8 cellular contexts compared by ENCODE assay signal in genomic region chr6:33620158-33620583, GRCh38. TPM values are rescaled to one million over a fixed set of nuclear protein-coding genes. Genes with fewer than 3 reads are reported as not detected.
A peak's percentile ranks its signal among the peaks of the same experiment; 100 is the strongest.
DNase-seq lines count a peak whose midpoint lies in the region; ATAC-seq and TF ChIP-seq lines count a peak whose summit lies in the region.

No MANE protein-coding gene starts in this region.

- H3K9ac ChIP-seq in HUES48 (ENCODE audit: low read depth, low read length): no peak overlapping the region

- H3K36me3 ChIP-seq in HUES48 (ENCODE audit: control insufficient read depth, insufficient read depth, low read length) (0 out of 2 replicates have a peak, but pooled peaks cover 9% of the 10 kb centered on the region), mucosa of descending colon (ENCODE audit: low read depth) (no peaks in the 10 kb centered on the region), urinary bladder (ENCODE audit: insufficient read depth) (no peaks in the 10 kb centered on the region)

- TF ChIP-seq CTCF in C4-2B (conservative IDR thresholded peaks at IDR 0.05): no peak
- no peak for TF ChIP-seq CTCF in WTC11 (IDR thresholded peaks at IDR 0.05)
- no peak for TF ChIP-seq CTCF in mucosa of descending colon (IDR thresholded peaks at IDR 0.05)

- intact Hi-C loops in mucosa of descending colon (cut with DNase I, micrococcal nuclease): no loop called here

- no peaks in the 10 kb centered on the region for H3K9me3 Mint-ChIP-seq in WTC11
- H3K9me3 Mint-ChIP-seq in effector memory CD8-positive, alpha-beta T cell: no peaks in the 10 kb centered on the region

- ATAC-seq in WTC11: peak; percentile 19
- ATAC-seq in effector memory CD8-positive, alpha-beta T cell (replicated peaks): peak; percentile 13
- peak; percentile 21 for ATAC-seq in mucosa of descending colon
- ATAC-seq in HG02884 (IDR thresholded peaks at IDR 0.05; ENCODE audit: unreplicated experiment): no peak
- ATAC-seq in HG03520 (IDR thresholded peaks at IDR 0.05; ENCODE audit: unreplicated experiment): no peak

- H3K4me3 ChIP-seq in HUES48 (ENCODE audit: low read depth, low read length) (peak overlapping the region; percentile 79), mucosa of descending colon (peak overlapping the region; percentile 60), urinary bladder (ENCODE audit: low read depth, low read length) (peak overlapping the region; percentile 74)

- no peaks in the 10 kb centered on the region; the same call in 1 of the 2 replicates for H3K36me3 Mint-ChIP-seq in WTC11
- H3K36me3 Mint-ChIP-seq in effector memory CD8-positive, alpha-beta T cell (ENCODE audit: insufficient read depth): peaks cover 35% of the 10 kb centered on the region

- H3K4me1 ChIP-seq in HUES48 (ENCODE audit: control insufficient read depth, insufficient read depth, low read length): peaks cover 26% of the 10 kb centered on the region
- H3K4me1 ChIP-seq in mucosa of descending colon (ENCODE audit: low read depth): peaks cover 38% of the 10 kb centered on the region
- H3K4me1 ChIP-seq in urinary bladder (ENCODE audit: insufficient read depth): no peaks in the 10 kb centered on the region

- H3K27me3 ChIP-seq in HUES48 (ENCODE audit: control insufficient read depth, insufficient read depth, low read length): peaks cover 25% of the 10 kb centered on the region

- H3K27ac Mint-ChIP-seq in WTC11: no peak overlapping the region
- peak overlapping the region; percentile 98 to 99 for H3K27ac Mint-ChIP-seq in effector memory CD8-positive, alpha-beta T cell

- no peaks in the 10 kb centered on the region for H3K9me3 ChIP-seq in HUES48 (ENCODE audit: control insufficient read depth, insufficient read depth, low read length)
- no peaks in the 10 kb centered on the region for H3K9me3 ChIP-seq in mucosa of descending colon

- peaks cover 46% of the 10 kb centered on the region for H3K4me1 Mint-ChIP-seq in WTC11
- peaks cover 45 to 64% of the 10 kb centered on the region in 2 donors for H3K4me1 Mint-ChIP-seq in effector memory CD8-positive, alpha-beta T cell (ENCODE audit: low read depth in 2 of 2)

- H3K27me3 Mint-ChIP-seq in WTC11 (ENCODE audit: low read depth): peaks cover 15% of the 10 kb centered on the region
- no peaks in the 10 kb centered on the region for H3K27me3 Mint-ChIP-seq in effector memory CD8-positive, alpha-beta T cell

- CTCF ChIA-PET in WTC11 (lab: Charles Lee): interaction anchor here (0.6 to 5.4 kb wide), 8 partner anchors 9 to 230 kb away, joined by 3 to 62 read pairs (median 9); partner anchors contain the start of gene BAK1

- 2% methylated on average over 20 of the region's 20 CpGs for WGBS in urinary bladder

- no peak for DNase-seq in WTC11 (ENCODE audit: low spot score)
- DNase-seq in effector memory CD8-positive, alpha-beta T cell: peak; percentile 28 to 32 (median 31)
- DNase-seq in mucosa of descending colon: peak; percentile 64 to 79 (median 76)

- H3K27ac ChIP-seq in C4-2B: peak overlapping the region; percentile 97
- H3K27ac ChIP-seq in HUES48 (ENCODE audit: low read depth, low read length): no peak overlapping the region
- peak overlapping the region; percentile 82 for H3K27ac ChIP-seq in urinary bladder (ENCODE audit: low read depth)

- POLR2A ChIA-PET in WTC11 (lab: Charles Lee): interaction anchor here (0.7 to 1.9 kb wide), 2 partner anchors 14 to 91 kb away, joined by 3 to 6 read pairs; partner anchors contain the start of gene UQCC2

- H3K4me3 Mint-ChIP-seq in WTC11: peak overlapping the region; percentile 91
- H3K4me3 Mint-ChIP-seq in effector memory CD8-positive, alpha-beta T cell: peak overlapping the region; percentile 96 to 98

TF ChIP-seq in WTC11, 78 proteins besides CTCF, POLR2A, EP300 and RAD21:
- TF ChIP-seq ZNF423 (CRISPR knock-in tag; IDR thresholded peaks at IDR 0.05): peak; percentile 48; the same call in 1 of the 2 replicates
- peak; percentile 14; the same call in 1 of the 2 replicates for TF ChIP-seq FOXP4 (CRISPR knock-in tag; IDR thresholded peaks at IDR 0.05)
- TF ChIP-seq, protein P1, sequence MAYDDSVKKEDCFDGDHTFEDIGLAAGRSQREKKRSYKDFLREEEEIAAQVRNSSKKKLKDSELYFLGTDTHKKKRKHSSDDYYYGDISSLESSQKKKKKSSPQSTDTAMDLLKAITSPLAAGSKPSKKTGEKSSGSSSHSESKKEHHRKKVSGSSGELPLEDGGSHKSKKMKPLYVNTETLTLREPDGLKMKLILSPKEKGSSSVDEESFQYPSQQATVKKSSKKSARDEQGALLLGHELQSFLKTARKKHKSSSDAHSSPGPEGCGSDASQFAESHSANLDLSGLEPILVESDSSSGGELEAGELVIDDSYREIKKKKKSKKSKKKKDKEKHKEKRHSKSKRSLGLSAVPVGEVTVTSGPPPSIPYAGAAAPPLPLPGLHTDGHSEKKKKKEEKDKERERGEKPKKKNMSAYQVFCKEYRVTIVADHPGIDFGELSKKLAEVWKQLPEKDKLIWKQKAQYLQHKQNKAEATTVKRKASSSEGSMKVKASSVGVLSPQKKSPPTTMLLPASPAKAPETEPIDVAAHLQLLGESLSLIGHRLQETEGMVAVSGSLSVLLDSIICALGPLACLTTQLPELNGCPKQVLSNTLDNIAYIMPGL (CRISPR knock-in tag; IDR thresholded peaks at IDR 0.05): no peak

RNA-seq across cellular contexts. Expression of gene ITPR3, which starts 1.0 kb away (rescaled TPM):
- 42.5 to 47.3 TPM (median 42.9 TPM) in 3 replicates for total RNA-seq in WTC11 (2021)
- total RNA-seq in mucosa of descending colon: 100 to 1,000 TPM in 2 of 3 donors, 10 to 100 TPM in 1; 60.2 to 111 (median 103) TPM
- total RNA-seq in urinary bladder: 8.2 TPM
- polyA plus RNA-seq in urinary bladder: 11.0 TPM

RNA-seq across cellular contexts. Expression of gene BAK1, which starts 40.1 kb away (rescaled TPM):
- 40.5 to 40.9 TPM (median 40.5 TPM) in 3 replicates for total RNA-seq in WTC11 (2021)
- total RNA-seq in mucosa of descending colon: 10 to 100 TPM; 57.1 to 97.9 (median 90.5) TPM
- 8.8 TPM for total RNA-seq in urinary bladder
- polyA plus RNA-seq in urinary bladder: 18.7 TPM

Comparison
In these comparisons a context has a peak if more than half of its experiments do, and no peak if none do; other contexts are left out.
1. ATAC-seq: peak in WTC11 (single experiment), effector memory CD8-positive, alpha-beta T cell (single experiment) and mucosa of descending colon (single experiment); none in HG02884 (single experiment) and HG03520 (single experiment).
2. Peak in every context shown above with its lines, with median percentiles within 50 percentile points of each other: H3K4me3 ChIP-seq.